9 cellular contexts compared by ENCODE assay signal in genomic region chr9:69223605-69224004, GRCh38. TPM values are rescaled to one million over a fixed set of nuclear protein-coding genes. Genes with fewer than 3 reads are reported as not detected.
DNase-seq lines count a peak whose midpoint lies in the region; ATAC-seq and TF ChIP-seq lines count a peak whose summit lies in the region.
"Had no signal": no experiment of that assay in that cellular context is flagged by ENCODE, and none has a peak within 500 bp of the region (broad histone marks: within the 10 kb centered on the region; RNA-seq: fewer than 3 reads in every experiment).

No MANE protein-coding gene starts in this region.

- H3K27me3 ChIP-seq in adrenal gland, result no peaks in the 10 kb centered on the region
- no peaks in the 10 kb centered on the region for H3K27me3 ChIP-seq in right cardiac atrium (ENCODE audit: control insufficient read depth, insufficient read depth)
- H3K27me3 ChIP-seq in testis, result no peaks in the 10 kb centered on the region
- no peaks in the 10 kb centered on the region for H3K27me3 ChIP-seq in CD8-positive, alpha-beta T cell (ENCODE audit: insufficient read depth, low read length)
- H3K27me3 ChIP-seq: BLaER1 had no signal

- CTCF ChIA-PET in CD8-positive, alpha-beta T cell (lab: Charles Lee), result interaction anchor here (1.2 kb wide), 1 partner anchor 16 kb away, joined by 3 read pairs; no protein-coding TSS in a partner anchor

- DNase-seq in DMS153 (lab: John Stamatoyannopoulos, UW) (peak; percentile 5), DMS153 treated with DMSO at 0.1 percent for 48 hours (lab: John Stamatoyannopoulos, UW; ENCODE audit: unreplicated experiment) (no peak), Kasumi-1 (lab: John Stamatoyannopoulos, UW) (peak; percentile 62 to 66), adrenal gland (peak in 5 of 7 donors; percentile 17 to 64 (median 43)), right cardiac atrium (no peak), testis (peak; percentile 49), cerebellar nuclear complex (lab: John Stamatoyannopoulos, UW) (no peak)
- no peak for DNase-seq in CD8-positive, alpha-beta T cell

- intact Hi-C loops in adrenal gland (cut with DNase I), result no loop called here
- intact Hi-C loops in right cardiac atrium (cut with DNase I), result loop anchor here in 2 of 4 donors (10.0 kb wide), 2 partner anchors 49 to 161 kb away; partner anchors contain the start of gene TJP2 (in 1 of the 2)
- intact Hi-C loops in testis (cut with DNase I; ENCODE audit: low total_unique reads), result no loop called here
- intact Hi-C loops in CD8-positive, alpha-beta T cell (cut with DNase I, micrococcal nuclease), result no loop called here

- H3K9me3 Mint-ChIP-seq in CD8-positive, alpha-beta T cell, result no peaks in the 10 kb centered on the region

- H3K36me3 Mint-ChIP-seq in CD8-positive, alpha-beta T cell, result peaks cover 17% of the 10 kb centered on the region

- H3K36me3 ChIP-seq in adrenal gland (replicated peaks in 1 of 2) (peaks cover 0 to 36% of the 10 kb centered on the region in 2 donors), testis (ENCODE audit: low read depth, missing control alignments) (no peaks in the 10 kb centered on the region)
- H3K36me3 ChIP-seq in CD8-positive, alpha-beta T cell (ENCODE audit: insufficient read depth, low read length), result no peaks in the 10 kb centered on the region

- H3K27ac ChIP-seq in adrenal gland, result no peak overlapping the region
- H3K27ac ChIP-seq in right cardiac atrium (ENCODE audit: low read length), result no peak overlapping the region
- no peak overlapping the region for H3K27ac ChIP-seq in testis
- no peak overlapping the region for H3K27ac ChIP-seq in CD8-positive, alpha-beta T cell (ENCODE audit: low read depth, low read length)
- H3K27ac ChIP-seq: BLaER1 had no signal

- H3K9me3 ChIP-seq in adrenal gland (replicated peaks in 1 of 3) (no peaks in the 10 kb centered on the region), right cardiac atrium (ENCODE audit: control insufficient read depth, low read length) (no peaks in the 10 kb centered on the region), testis (no peaks in the 10 kb centered on the region)
- no peaks in the 10 kb centered on the region for H3K9me3 ChIP-seq in CD8-positive, alpha-beta T cell (ENCODE audit: low read length)
- H3K9me3 ChIP-seq: BLaER1 had no signal

- POLR2A ChIA-PET in CD8-positive, alpha-beta T cell (lab: Charles Lee), result no interaction called here

- H3K4me3 ChIP-seq in adrenal gland, result no peak overlapping the region
- H3K4me3 ChIP-seq in right cardiac atrium (ENCODE audit: low read length), result no peak overlapping the region
- H3K4me3 ChIP-seq in testis, result no peak overlapping the region
- no peak overlapping the region for H3K4me3 ChIP-seq in CD8-positive, alpha-beta T cell (ENCODE audit: low read depth, low read length)
- H3K4me3 ChIP-seq: BLaER1 had no signal

- TF ChIP-seq POLR2A in adrenal gland (IDR thresholded peaks at IDR 0.05) (no peak), testis (IDR thresholded peaks at IDR 0.05) (no peak)

- H3K4me3 Mint-ChIP-seq in CD8-positive, alpha-beta T cell, result no peak overlapping the region

- H3K4me1 ChIP-seq in adrenal gland (replicated peaks in 1 of 2), result no peaks in the 10 kb centered on the region
- peaks cover 3% of the 10 kb centered on the region for H3K4me1 ChIP-seq in right cardiac atrium (ENCODE audit: control insufficient read depth, insufficient read depth, low read length)
- H3K4me1 ChIP-seq in testis, result no peaks in the 10 kb centered on the region
- no peaks in the 10 kb centered on the region for H3K4me1 ChIP-seq in CD8-positive, alpha-beta T cell (ENCODE audit: insufficient read depth, low read length)
- H3K4me1 ChIP-seq: BLaER1 had no signal

- ATAC-seq in right cardiac atrium, result peak; percentile 75 to 81
- ATAC-seq in CD8-positive, alpha-beta T cell, result no peak

- TF ChIP-seq CTCF in adrenal gland (IDR thresholded peaks at IDR 0.05) (peak; percentile 47 to 63 (median 58)), testis (IDR thresholded peaks at IDR 0.05) (peak in 2 of 3 experiments; percentile 41 to 55)
- TF ChIP-seq CTCF in CD8-positive, alpha-beta T cell (IDR thresholded peaks at IDR 0.05), result no peak

- H3K27ac Mint-ChIP-seq in CD8-positive, alpha-beta T cell, result no peak overlapping the region

- 50 to 70% (median 67%) methylated on average over 2 of the region's 2 CpGs for WGBS in adrenal gland, 4 donors
- WGBS in right cardiac atrium, result 57% methylated on average over 2 of the region's 2 CpGs
- 69 to 78% methylated on average over 2 of the region's 2 CpGs for WGBS in testis, 2 donors

- no peaks in the 10 kb centered on the region for H3K4me1 Mint-ChIP-seq in CD8-positive, alpha-beta T cell (ENCODE audit: low read depth)

- H3K27me3 Mint-ChIP-seq in CD8-positive, alpha-beta T cell (ENCODE audit: low read depth), result no peaks in the 10 kb centered on the region

RNA-seq across cellular contexts. Expression of gene TJP2, which starts 49.5 kb away (rescaled TPM):
- total RNA-seq in adrenal gland (100 to 1,000 TPM in 1 of 8 donors, 10 to 100 TPM in 7; 16.8 to 108 (median 48.5) TPM), right cardiac atrium (10 to 100 TPM; 37.9 to 56.3 (median 49.1) TPM), testis (100 to 1,000 TPM; 148 to 168 TPM)
- polyA plus RNA-seq in adrenal gland (10 to 100 TPM; 22.1 to 26.4 (median 23.2) TPM), right cardiac atrium (23.8 TPM), testis (ENCODE audit: insufficient read depth, low read depth, low replicate concordance) (108 TPM)
- total RNA-seq in CD8-positive, alpha-beta T cell, result 1 to 10 TPM; 3.2 to 3.9 TPM

Comparison
In these comparisons a context has a peak if more than half of its experiments do, and no peak if none do; other contexts are left out.
1. DNase-seq: peak in DMS153 (single experiment), Kasumi-1 (2 of 2), adrenal gland (5 of 7) and testis (single experiment); none in DMS153 treated with DMSO at 0.1 percent for 48 hours (single experiment), right cardiac atrium (0 of 3), cerebellar nuclear complex (0 of 2) and CD8-positive, alpha-beta T cell (0 of 7).